8 cellular contexts compared by ENCODE assay signal in genomic region chr15:62649793-62650420, GRCh38.
DNase-seq lines count a peak whose midpoint lies in the region; ATAC-seq lines count a peak whose summit lies in the region.

No MANE protein-coding gene starts in this region.

- ATAC-seq in HG02973 (IDR thresholded peaks at IDR 0.05; ENCODE audit: unreplicated experiment): peak; percentile 82
- no peak for ATAC-seq in GM19328 (IDR thresholded peaks at IDR 0.05; ENCODE audit: unreplicated experiment)

- H3K27ac ChIP-seq in caudate nucleus (ENCODE audit: low read depth, low read length): peak overlapping the region; percentile 28

- DNase-seq in activated CD4-positive, alpha-beta T cell treated with anti-CD3 and anti-CD28 coated beads, Interleukin-2, amount 50 U/mL, for 48 hours: peak; percentile 33 to 46
- DNase-seq in activated CD4-positive, alpha-beta T cell treated with anti-CD3 and anti-CD28 coated beads for 4 hours: no peak
- peak in 21 of 61 donors; percentile 5 to 66 (median 32) for DNase-seq in caudate nucleus (lab: John Stamatoyannopoulos, UW)
- DNase-seq in stimulated activated CD4-positive, alpha-beta T cell treated with anti-CD3 and anti-CD28 coated beads, TNF-alpha, amount 100 ng/mL, for 48 hours (ENCODE audit: low read depth in 3 of 3): peak in 2 of 3 donors; percentile 15 to 20
- no peak for DNase-seq in T-helper 9 cell
- no peak for DNase-seq in NCI-H1417 (lab: John Stamatoyannopoulos, UW)

Comparison
In these comparisons a context has a peak if more than half of its experiments do, and no peak if none do; other contexts are left out.
1. DNase-seq: peak in activated CD4-positive, alpha-beta T cell treated with anti-CD3 and anti-CD28 coated beads, Interleukin-2, amount 50 U/mL, for 48 hours (2 of 2) and stimulated activated CD4-positive, alpha-beta T cell treated with anti-CD3 and anti-CD28 coated beads, TNF-alpha, amount 100 ng/mL, for 48 hours (2 of 3); none in activated CD4-positive, alpha-beta T cell treated with anti-CD3 and anti-CD28 coated beads for 4 hours (0 of 2), T-helper 9 cell (single experiment) and NCI-H1417 (0 of 3).